ENCODE assay signal across 9 cellular contexts in genomic region chr10:93746844-93747284, GRCh38. TPM values are rescaled to one million over a fixed set of nuclear protein-coding genes. Genes with fewer than 3 reads are reported as not detected.
A peak's percentile ranks its signal among the peaks of the same experiment; 100 is the strongest.
DNase-seq lines count a peak whose midpoint lies in the region; ATAC-seq and FAIRE-seq lines count a peak whose summit lies in the region.
"Had no signal": no experiment of that assay in that cellular context is flagged by ENCODE, and none has a peak within 500 bp of the region (broad histone marks: within the 10 kb centered on the region; RNA-seq: fewer than 3 reads in every experiment).

No MANE protein-coding gene starts in this region.

- in situ Hi-C loops in T47D (cut with HindIII; ENCODE audit: low pct_unique_long_range_greater_than_20kb, low sequenced_read_pairs) = no loop called here

- no peak overlapping the region for H2BK12ac ChIP-seq in neuronal stem cell (ENCODE audit: low read length)

- peak overlapping the region; percentile 39 for H3K18ac ChIP-seq in neuronal stem cell (ENCODE audit: low read length)

- no peaks in the 10 kb centered on the region for H3K79me1 ChIP-seq in neuronal stem cell (ENCODE audit: low read depth, low read length)

- no peak overlapping the region for H4K91ac ChIP-seq in neuronal stem cell (ENCODE audit: low read depth, low read length, poor library complexity)

- H3K4me1 ChIP-seq in neuronal stem cell (ENCODE audit: control insufficient read depth in 2 of 2, insufficient read depth in 1 of 2, low read depth in 1 of 2, low read length in 2 of 2) = peaks cover 13 to 19% of the 10 kb centered on the region in 2 donors

- DNase-seq in LHCN-M2 (ENCODE audit: low read depth) (peak; percentile 95), T47D (ENCODE audit: low read depth in 1 of 2, low spot score in 1 of 2) (peak; percentile 71 to 99), neuronal stem cell (ENCODE audit: low spot score) (no peak), DMS114 treated with DMSO at 0.1 percent for 48 hours (lab: John Stamatoyannopoulos, UW; ENCODE audit: unreplicated experiment) (no peak), NCI-H2227 treated with DMSO at 0.1 percent for 48 hours (lab: John Stamatoyannopoulos, UW) (no peak)
- no peak for DNase-seq in activated CD8-positive, alpha-beta memory T cell treated with anti-CD3 and anti-CD28 coated beads, Interleukin-2, amount 50 U/mL, for 4 hours
- DNase-seq: activated B cell treated with CpG ODN at 0.5 μM for 24 hours had no signal

- no peaks in the 10 kb centered on the region for H3K36me3 ChIP-seq in neuronal stem cell (replicated peaks in 1 of 2; ENCODE audit: control insufficient read depth in 2 of 2, insufficient read depth in 2 of 2, low read length in 2 of 2)

- no peaks in the 10 kb centered on the region for H3K9me3 ChIP-seq in neuronal stem cell (replicated peaks in 1 of 2; ENCODE audit: control insufficient read depth in 2 of 2, insufficient read depth in 1 of 2, low read depth in 1 of 2, low read length in 2 of 2)

- H3K4me3 ChIP-seq in neuronal stem cell (ENCODE audit: low read length in 2 of 2) = no peak overlapping the region

- H2AFZ ChIP-seq in neuronal stem cell (ENCODE audit: low read length) = peak overlapping the region; percentile 24

- no peak for ATAC-seq in GM21576 (IDR thresholded peaks at IDR 0.05; ENCODE audit: unreplicated experiment)

- no peak overlapping the region for H2BK15ac ChIP-seq in neuronal stem cell (ENCODE audit: low read length)

- no peak overlapping the region for H3K23ac ChIP-seq in neuronal stem cell (ENCODE audit: low read depth, low read length, poor library complexity)

- H3K14ac ChIP-seq in neuronal stem cell (ENCODE audit: low read length) = no peak overlapping the region

- H3K27ac ChIP-seq in neuronal stem cell (replicated peaks; ENCODE audit: low read length) = peak overlapping the region; percentile 54

- H4K8ac ChIP-seq in neuronal stem cell (ENCODE audit: low read depth, low read length) = no peak overlapping the region

- H2AK5ac ChIP-seq in neuronal stem cell (ENCODE audit: low read depth, low read length) = no peak overlapping the region

- no peak overlapping the region for H2BK120ac ChIP-seq in neuronal stem cell (ENCODE audit: low read depth, low read length)

- no peaks in the 10 kb centered on the region for H3K27me3 ChIP-seq in neuronal stem cell (ENCODE audit: control insufficient read depth in 3 of 3, insufficient read depth in 3 of 3, low read depth in 1 of 3, low read length in 3 of 3)

- H2BK5ac ChIP-seq in neuronal stem cell (ENCODE audit: low read length) = no peak overlapping the region

- no peak overlapping the region for H3K4me2 ChIP-seq in neuronal stem cell (ENCODE audit: insufficient read depth, low read length, poor library complexity, severe bottlenecking)

- peak; percentile 98 for FAIRE-seq in G401.6 (lab: Jason Lieb, UNC)

- no CpG with 5 or more reads among the region's 4 CpGs for WGBS in neuronal stem cell (ENCODE audit: extremely low coverage in 2 of 2, insufficient read length in 2 of 2, insufficient replicate concordance in 1 of 2), 2 donors

- no peak overlapping the region for H3K4ac ChIP-seq in neuronal stem cell (ENCODE audit: low read length)

- no peak overlapping the region for H3K9ac ChIP-seq in neuronal stem cell (ENCODE audit: low read depth, low read length, poor library complexity)

RNA-seq across cellular contexts. Expression of gene LGI1, which starts 10.9 kb away (rescaled TPM):
- total RNA-seq in LHCN-M2 (2014; rRNA removed) = not detected in 2 replicates
- not detected for polyA plus RNA-seq in LHCN-M2 (2012)
- polyA plus RNA-seq in neuronal stem cell (2013, experiment 1 of 2) = 10.8 TPM
- 9.5 TPM for polyA plus RNA-seq in neuronal stem cell (2013, experiment 2 of 2)
- total RNA-seq: activated B cell treated with CpG ODN at 0.5 μM for 24 hours had no signal

RNA-seq across cellular contexts. Expression of gene FRA10AC1, which starts 44.5 kb away (rescaled TPM):
- total RNA-seq in LHCN-M2 (2014; rRNA removed) = 6.9 and 7.7 TPM in 2 replicates
- 6.0 TPM for polyA plus RNA-seq in LHCN-M2 (2012)
- 23.9 TPM for polyA plus RNA-seq in neuronal stem cell (2013, experiment 1 of 2)
- polyA plus RNA-seq in neuronal stem cell (2013, experiment 2 of 2) = 24.5 TPM

Comparison
In these comparisons a context has a peak if more than half of its experiments do, and no peak if none do; other contexts are left out.
1. DNase-seq: peak in LHCN-M2 (single experiment) and T47D (2 of 2); none in neuronal stem cell (single experiment), DMS114 treated with DMSO at 0.1 percent for 48 hours (single experiment), NCI-H2227 treated with DMSO at 0.1 percent for 48 hours (single experiment) and activated CD8-positive, alpha-beta memory T cell treated with anti-CD3 and anti-CD28 coated beads, Interleukin-2, amount 50 U/mL, for 4 hours (single experiment).